ENCODE assay signal across 24 cellular contexts in genomic region chr11:27977031-27977430, GRCh38.
DNase-seq lines count a peak whose midpoint lies in the region; ATAC-seq and TF ChIP-seq lines count a peak whose summit lies in the region.
"Had no signal": no experiment of that assay in that cellular context is flagged by ENCODE, and none has a peak within 500 bp of the region (broad histone marks: within the 10 kb centered on the region; RNA-seq: fewer than 3 reads in every experiment).

No MANE protein-coding gene starts in this region.

- CTCF ChIA-PET in mammary epithelial cell (lab: Charles Lee; ENCODE audit: low non-redundant PET): no interaction called here

- H3K4me2 ChIP-seq in mammary epithelial cell (ENCODE audit: insufficient read depth, low read depth, low read length) (no peak overlapping the region), mesendoderm (ENCODE audit: low read length) (no peak overlapping the region)
- H3K4me2 ChIP-seq: KMS-11 had no signal

- DNase-seq in EH (ENCODE audit: low read depth) (peak; percentile 11), mammary epithelial cell (peak; percentile 8), mesendoderm (peak; percentile 7), omental fat pad (ENCODE audit: low spot score) (no peak), NCI-H345 treated with DMSO at 0.1 percent for 48 hours (lab: John Stamatoyannopoulos, UW; ENCODE audit: unreplicated experiment) (no peak)
- DNase-seq: activated CD4-positive, alpha-beta T cell treated with anti-CD3 and anti-CD28 coated beads for 4 hours; activated naive CD8-positive, alpha-beta T cell treated with anti-CD3 and anti-CD28 coated beads, Interleukin-2, amount 10 ng/mL, durations not matched to agents 7 days and 5 days; AML-193; Caco-2; dorsolateral prefrontal cortex; gastrocnemius medialis; left lung; NCI-H1930; NCI-H446 treated with DMSO at 0.1 percent for 48 hours; right lobe of liver; stimulated activated naive CD4-positive, alpha-beta T cell treated with Interleukin-2 at 50 U/mL for 16 hours; thyroid gland had no signal

- WGBS in mammary epithelial cell (ENCODE audit: low coverage, missing lambda C conversion rate): 31% methylated on average over 3 of the region's 3 CpGs
- WGBS in mesendoderm (ENCODE audit: extremely low coverage, insufficient coverage, low lambda C conversion rate): no CpG with 5 or more reads among the region's 3 CpGs

- H3K9me3 ChIP-seq in mammary epithelial cell (replicated peaks; ENCODE audit: insufficient read depth, low read length): no peaks in the 10 kb centered on the region
- H3K9me3 ChIP-seq: Caco-2, gastrocnemius medialis, HAP-1, left lung, neutrophil, right lobe of liver, thyroid gland had no signal

- no peaks in the 10 kb centered on the region for H3K79me1 ChIP-seq in mesendoderm (ENCODE audit: low read length)

- dilution Hi-C loops in mammary epithelial cell (cut with HindIII; ENCODE audit: low sequenced_read_pairs): no loop called here

- no peaks in the 10 kb centered on the region for H3K4me1 Mint-ChIP-seq in activated T-helper 17 cell treated with anti-CD3 and anti-CD28 coated beads, Interleukin-2, amount 50 U/mL, for 72 hours
- H3K4me1 Mint-ChIP-seq: activated naive CD8-positive, alpha-beta T cell treated with anti-CD3 and anti-CD28 coated beads, Interleukin-2, amount 10 ng/mL, durations not matched to agents 7 days and 5 days had no signal

- no peak overlapping the region for H3K4me3 Mint-ChIP-seq in activated T-helper 17 cell treated with anti-CD3 and anti-CD28 coated beads, Interleukin-2, amount 50 U/mL, for 72 hours
- H3K4me3 Mint-ChIP-seq: activated naive CD8-positive, alpha-beta T cell treated with anti-CD3 and anti-CD28 coated beads, Interleukin-2, amount 10 ng/mL, durations not matched to agents 7 days and 5 days had no signal

- no peak overlapping the region for H2BK5ac ChIP-seq in mesendoderm (ENCODE audit: low read length)

- no peak overlapping the region for H4K8ac ChIP-seq in mesendoderm (ENCODE audit: low read depth, low read length)

- no peak overlapping the region for H2BK15ac ChIP-seq in mesendoderm (replicated peaks; ENCODE audit: low read depth)

- no peak overlapping the region for H2AFZ ChIP-seq in mammary epithelial cell (ENCODE audit: low read depth, low read length)

- no peak overlapping the region for H3K27ac Mint-ChIP-seq in activated T-helper 17 cell treated with anti-CD3 and anti-CD28 coated beads, Interleukin-2, amount 50 U/mL, for 72 hours
- H3K27ac Mint-ChIP-seq: activated naive CD8-positive, alpha-beta T cell treated with anti-CD3 and anti-CD28 coated beads, Interleukin-2, amount 10 ng/mL, durations not matched to agents 7 days and 5 days had no signal

- no peak overlapping the region for H3K4ac ChIP-seq in mesendoderm (ENCODE audit: low read depth, low read length)

- H3K23ac ChIP-seq in mesendoderm (ENCODE audit: low read length): no peak overlapping the region

- BruUV-seq in mammary epithelial cell (replicated peaks; lab: Mats Ljungman, UMichigan): no TSS peak

- no peak for TF ChIP-seq EP300 in Ishikawa (IDR thresholded peaks at IDR 0.05; ENCODE audit: borderline replicate concordance)

- no peaks in the 10 kb centered on the region for H4K20me1 ChIP-seq in mammary epithelial cell (ENCODE audit: insufficient read depth, low read length)

- no peak overlapping the region for H4K5ac ChIP-seq in mesendoderm (ENCODE audit: low read length)

- no peaks in the 10 kb centered on the region for H3K79me2 ChIP-seq in mammary epithelial cell (ENCODE audit: insufficient read depth, low read length)
- H3K79me2 ChIP-seq in mesendoderm (ENCODE audit: control insufficient read depth, insufficient read depth, low read length): no peaks in the 10 kb centered on the region

- no peak overlapping the region for H3K18ac ChIP-seq in mesendoderm (ENCODE audit: low read length)

- H3K27me3 ChIP-seq in mammary epithelial cell (ENCODE audit: insufficient read depth, low read length) (no peaks in the 10 kb centered on the region), mesendoderm (ENCODE audit: insufficient read depth, low read length, poor library complexity) (no peaks in the 10 kb centered on the region)
- H3K27me3 ChIP-seq: gastrocnemius medialis, left lung, neutrophil, right lobe of liver, thyroid gland had no signal

- no peak overlapping the region for H3K27ac ChIP-seq in mammary epithelial cell (ENCODE audit: insufficient read depth, low read depth, low read length)
- H3K27ac ChIP-seq in mesendoderm (ENCODE audit: low read depth, low read length): no peak overlapping the region
- H3K27ac ChIP-seq: dorsolateral prefrontal cortex, epithelial cell of prostate, gastrocnemius medialis, KMS-11, left lung, neutrophil, right lobe of liver, thyroid gland had no signal

- no peak overlapping the region for H2AK5ac ChIP-seq in mesendoderm (ENCODE audit: low read length)

- no peaks in the 10 kb centered on the region for H3K4me1 ChIP-seq in mammary epithelial cell (ENCODE audit: insufficient read depth, low read length)
- no peaks in the 10 kb centered on the region for H3K4me1 ChIP-seq in mesendoderm (ENCODE audit: control insufficient read depth, low read depth, low read length)
- H3K4me1 ChIP-seq: Caco-2, gastrocnemius medialis, HAP-1, left lung, right lobe of liver, thyroid gland had no signal

- H3K36me3 ChIP-seq in mammary epithelial cell (ENCODE audit: insufficient read depth, low read length) (no peaks in the 10 kb centered on the region), mesendoderm (ENCODE audit: control insufficient read depth, insufficient read depth, low read length) (no peaks in the 10 kb centered on the region)
- H3K36me3 ChIP-seq: gastrocnemius medialis, HAP-1, left lung, neutrophil, right lobe of liver, thyroid gland had no signal

- no peaks in the 10 kb centered on the region for H3K36me3 Mint-ChIP-seq in activated T-helper 17 cell treated with anti-CD3 and anti-CD28 coated beads, Interleukin-2, amount 50 U/mL, for 72 hours (ENCODE audit: low read depth)
- H3K36me3 Mint-ChIP-seq: activated naive CD8-positive, alpha-beta T cell treated with anti-CD3 and anti-CD28 coated beads, Interleukin-2, amount 10 ng/mL, durations not matched to agents 7 days and 5 days had no signal

- TF ChIP-seq CTCF in mammary epithelial cell (conservative IDR thresholded peaks at IDR 0.05 in 1 of 2, IDR thresholded peaks at IDR 0.05 in 1 of 2; ENCODE audit: extremely low read depth in 1 of 2, insufficient read depth in 1 of 2, low read depth in 1 of 2, low read length in 2 of 2) (no peak), omental fat pad (IDR thresholded peaks at IDR 0.05) (no peak)

- in situ Hi-C loops in mammary epithelial cell (cut with MboI; ENCODE audit: low sequenced_read_pairs in 2 of 2): no loop called here

- H3K9me3 Mint-ChIP-seq in activated T-helper 17 cell treated with anti-CD3 and anti-CD28 coated beads, Interleukin-2, amount 50 U/mL, for 72 hours: no peaks in the 10 kb centered on the region
- H3K9me3 Mint-ChIP-seq: activated naive CD8-positive, alpha-beta T cell treated with anti-CD3 and anti-CD28 coated beads, Interleukin-2, amount 10 ng/mL, durations not matched to agents 7 days and 5 days had no signal

- intact Hi-C loops in mammary epithelial cell (cut with micrococcal nuclease): no loop called here

- TF ChIP-seq RAD21 in Ishikawa (IDR thresholded peaks at IDR 0.05; ENCODE audit: low read depth): no peak

- H3K9ac ChIP-seq in mammary epithelial cell (ENCODE audit: insufficient read depth, low read length): no peak overlapping the region
- no peak overlapping the region for H3K9ac ChIP-seq in mesendoderm (ENCODE audit: low read length)
- H3K9ac ChIP-seq: KMS-11 had no signal

- ATAC-seq in omental fat pad (ENCODE audit: low FRiP score) (no peak), GM19395 (IDR thresholded peaks at IDR 0.05; ENCODE audit: unreplicated experiment) (no peak)
- ATAC-seq in activated T-helper 17 cell treated with anti-CD3 and anti-CD28 coated beads, Interleukin-2, amount 50 U/mL, for 72 hours (replicated peaks): no peak
- ATAC-seq: gastrocnemius medialis, left lung, right lobe of liver had no signal

- H3K4me3 ChIP-seq in mammary epithelial cell (replicated peaks in 1 of 3; ENCODE audit: insufficient read depth in 1 of 3, low read depth in 2 of 3, low read length in 3 of 3): no peak overlapping the region
- no peak overlapping the region for H3K4me3 ChIP-seq in mesendoderm (ENCODE audit: low read length)
- H3K4me3 ChIP-seq: dorsolateral prefrontal cortex, gastrocnemius medialis, HAP-1, left lung, right lobe of liver, thyroid gland had no signal

- H3K27me3 Mint-ChIP-seq in activated T-helper 17 cell treated with anti-CD3 and anti-CD28 coated beads, Interleukin-2, amount 50 U/mL, for 72 hours: peaks cover 5% of the 10 kb centered on the region
- H3K27me3 Mint-ChIP-seq: activated naive CD8-positive, alpha-beta T cell treated with anti-CD3 and anti-CD28 coated beads, Interleukin-2, amount 10 ng/mL, durations not matched to agents 7 days and 5 days had no signal

- H3K56ac ChIP-seq in mesendoderm (ENCODE audit: low read length): no peak overlapping the region

- no peak overlapping the region for H2BK120ac ChIP-seq in mesendoderm (ENCODE audit: low read depth, low read length)

TF ChIP-seq in Ishikawa, 13 proteins besides CTCF, POLR2A, EP300 and RAD21:
- 0 out of 2 replicates have a peak, but pooled peaks have one; percentile 22 for TF ChIP-seq TEAD4 (IDR thresholded peaks at IDR 0.05)
- TF ChIP-seq MAX (IDR thresholded peaks at IDR 0.05): no peak

Comparison
In these comparisons a context has a peak if more than half of its experiments do, and no peak if none do; other contexts are left out.
1. DNase-seq: peak in EH (single experiment), mammary epithelial cell (single experiment) and mesendoderm (single experiment); none in omental fat pad (single experiment) and NCI-H345 treated with DMSO at 0.1 percent for 48 hours (single experiment).